In genomic region chr6:140394141-140394540, GRCh38 we compare ENCODE assay signal across 27 cellular contexts.
"Had no signal": no experiment of that assay in that cellular context is flagged by ENCODE, and none has a peak within 500 bp of the region (broad histone marks: within the 10 kb centered on the region; RNA-seq: fewer than 3 reads in every experiment).

No MANE protein-coding gene starts in this region.

- ATAC-seq: activated CD4-positive, alpha-beta T cell treated with anti-CD3 and anti-CD28 coated beads for 36 hours; activated CD8-positive, alpha-beta memory T cell treated with anti-CD3 and anti-CD28 coated beads, Interleukin-2, amount 10 ng/mL, durations not matched to agents 7 days and 5 days; activated CD8-positive, alpha-beta T cell treated with anti-CD3 and anti-CD28 coated beads, Interleukin-2, amount 10 ng/mL, durations not matched to agents 7 days and 5 days; activated naive CD8-positive, alpha-beta T cell treated with anti-CD3 and anti-CD28 coated beads, Interleukin-2, amount 50 U/mL, for 24 hours; left cardiac atrium; left ventricle myocardium superior; mucosa of descending colon; natural killer cell treated with Interleukin-12 subunit alpha and Interleukin-12 subunit beta and Interleukin-15 and Interleukin-18, amount 100 ng/mL, for 72 hours; stimulated activated effector memory CD8-positive, alpha-beta T cell treated with anti-CD3 and anti-CD28 coated beads, Interleukin-12 subunit alpha, Interleukin-12 subunit beta, amount 100 ng/mL, for 72 hours; stimulated activated naive CD8-positive, alpha-beta T cell treated with anti-CD3 and anti-CD28 coated beads, Interleukin-15, amount 100 ng/mL, for 72 hours had no signal

- H3K4me1 Mint-ChIP-seq: activated B cell treated with CpG ODN at 0.5 μM for 24 hours; activated CD4-positive, alpha-beta T cell treated with anti-CD3 and anti-CD28 coated beads for 36 hours; activated CD8-positive, alpha-beta memory T cell treated with anti-CD3 and anti-CD28 coated beads, Interleukin-2, amount 10 ng/mL, durations not matched to agents 7 days and 5 days; activated naive CD4-positive, alpha-beta T cell treated with anti-CD3 and anti-CD28 coated beads, Interleukin-2, amount 50 U/mL, for 24 hours; activated naive CD8-positive, alpha-beta T cell treated with anti-CD3 and anti-CD28 coated beads, Interleukin-2, amount 50 U/mL, for 24 hours; central memory CD8-positive, alpha-beta T cell; stimulated activated effector memory CD8-positive, alpha-beta T cell treated with anti-CD3 and anti-CD28 coated beads, Interleukin-12 subunit alpha, Interleukin-12 subunit beta, amount 100 ng/mL, for 72 hours; stimulated activated naive CD8-positive, alpha-beta T cell treated with anti-CD3 and anti-CD28 coated beads, Interleukin-15, amount 100 ng/mL, for 72 hours had no signal

- H3K27ac Mint-ChIP-seq: activated B cell treated with CpG ODN at 0.5 μM for 24 hours; activated CD4-positive, alpha-beta T cell treated with anti-CD3 and anti-CD28 coated beads for 36 hours; activated CD8-positive, alpha-beta memory T cell treated with anti-CD3 and anti-CD28 coated beads, Interleukin-2, amount 10 ng/mL, durations not matched to agents 7 days and 5 days; activated CD8-positive, alpha-beta T cell treated with anti-CD3 and anti-CD28 coated beads, Interleukin-2, amount 10 ng/mL, durations not matched to agents 7 days and 5 days; activated naive CD4-positive, alpha-beta T cell treated with anti-CD3 and anti-CD28 coated beads, Interleukin-2, amount 50 U/mL, for 24 hours; activated naive CD8-positive, alpha-beta T cell treated with anti-CD3 and anti-CD28 coated beads, Interleukin-2, amount 50 U/mL, for 24 hours; activated T-helper 2 cell treated with anti-CD3 and anti-CD28 coated beads, Interferon-gamma antibody, Interleukin-2, Interleukin-4, amounts not matched to agents 10 μg/mL and 5 μg/mL and 100 μg/mL, durations not matched to agents 14 hours and 24 hours and 36 hours; natural killer cell treated with Interleukin-12 subunit alpha and Interleukin-12 subunit beta and Interleukin-15 and Interleukin-18, amount 100 ng/mL, for 72 hours; stimulated activated effector memory CD8-positive, alpha-beta T cell treated with anti-CD3 and anti-CD28 coated beads, Interleukin-12 subunit alpha, Interleukin-12 subunit beta, amount 100 ng/mL, for 72 hours; stimulated activated naive CD8-positive, alpha-beta T cell treated with anti-CD3 and anti-CD28 coated beads, Interleukin-15, amount 100 ng/mL, for 72 hours had no signal

- H3K36me3 ChIP-seq: right lobe of liver, upper lobe of left lung, vagina had no signal

- FAIRE-seq: bronchial epithelial cell had no signal

- H3K4me3 ChIP-seq: mucosa of descending colon, right lobe of liver, skin epidermis, upper lobe of left lung, vagina had no signal

- H3K4me3 Mint-ChIP-seq: activated B cell treated with CpG ODN at 0.5 μM for 24 hours; activated CD4-positive, alpha-beta T cell treated with anti-CD3 and anti-CD28 coated beads for 36 hours; activated CD8-positive, alpha-beta memory T cell treated with anti-CD3 and anti-CD28 coated beads, Interleukin-2, amount 10 ng/mL, durations not matched to agents 7 days and 5 days; activated CD8-positive, alpha-beta T cell treated with anti-CD3 and anti-CD28 coated beads, Interleukin-2, amount 10 ng/mL, durations not matched to agents 7 days and 5 days; activated naive CD4-positive, alpha-beta T cell treated with anti-CD3 and anti-CD28 coated beads, Interleukin-2, amount 50 U/mL, for 24 hours; activated naive CD8-positive, alpha-beta T cell treated with anti-CD3 and anti-CD28 coated beads, Interleukin-2, amount 50 U/mL, for 24 hours; central memory CD8-positive, alpha-beta T cell; natural killer cell treated with Interleukin-12 subunit alpha and Interleukin-12 subunit beta and Interleukin-15 and Interleukin-18, amount 100 ng/mL, for 72 hours; stimulated activated effector memory CD8-positive, alpha-beta T cell treated with anti-CD3 and anti-CD28 coated beads, Interleukin-12 subunit alpha, Interleukin-12 subunit beta, amount 100 ng/mL, for 72 hours; stimulated activated naive CD8-positive, alpha-beta T cell treated with anti-CD3 and anti-CD28 coated beads, Interleukin-15, amount 100 ng/mL, for 72 hours had no signal

- H3K27me3 ChIP-seq: right lobe of liver, upper lobe of left lung, vagina had no signal

- H3K9me3 Mint-ChIP-seq: activated B cell treated with CpG ODN at 0.5 μM for 24 hours; activated naive CD4-positive, alpha-beta T cell treated with anti-CD3 and anti-CD28 coated beads, Interleukin-2, amount 50 U/mL, for 24 hours; activated naive CD8-positive, alpha-beta T cell treated with anti-CD3 and anti-CD28 coated beads, Interleukin-2, amount 50 U/mL, for 24 hours; activated T-helper 2 cell treated with anti-CD3 and anti-CD28 coated beads, Interferon-gamma antibody, Interleukin-2, Interleukin-4, amounts not matched to agents 10 μg/mL and 5 μg/mL and 100 μg/mL, durations not matched to agents 14 hours and 24 hours and 36 hours; central memory CD8-positive, alpha-beta T cell; natural killer cell treated with Interleukin-12 subunit alpha and Interleukin-12 subunit beta and Interleukin-15 and Interleukin-18, amount 100 ng/mL, for 72 hours; stimulated activated effector memory CD8-positive, alpha-beta T cell treated with anti-CD3 and anti-CD28 coated beads, Interleukin-12 subunit alpha, Interleukin-12 subunit beta, amount 100 ng/mL, for 72 hours; stimulated activated naive CD8-positive, alpha-beta T cell treated with anti-CD3 and anti-CD28 coated beads, Interleukin-15, amount 100 ng/mL, for 72 hours had no signal

- H3K36me3 Mint-ChIP-seq: activated CD8-positive, alpha-beta memory T cell treated with anti-CD3 and anti-CD28 coated beads, Interleukin-2, amount 10 ng/mL, durations not matched to agents 7 days and 5 days; activated naive CD4-positive, alpha-beta T cell treated with anti-CD3 and anti-CD28 coated beads, Interleukin-2, amount 50 U/mL, for 24 hours; natural killer cell treated with Interleukin-12 subunit alpha and Interleukin-12 subunit beta and Interleukin-15 and Interleukin-18, amount 100 ng/mL, for 72 hours; stimulated activated effector memory CD8-positive, alpha-beta T cell treated with anti-CD3 and anti-CD28 coated beads, Interleukin-12 subunit alpha, Interleukin-12 subunit beta, amount 100 ng/mL, for 72 hours had no signal

- H3K27me3 Mint-ChIP-seq: activated B cell treated with CpG ODN at 0.5 μM for 24 hours; central memory CD8-positive, alpha-beta T cell; natural killer cell treated with Interleukin-12 subunit alpha and Interleukin-12 subunit beta and Interleukin-15 and Interleukin-18, amount 100 ng/mL, for 72 hours; stimulated activated naive CD8-positive, alpha-beta T cell treated with anti-CD3 and anti-CD28 coated beads, Interleukin-15, amount 100 ng/mL, for 72 hours had no signal

- H3K27ac ChIP-seq: right lobe of liver, skin epidermis, upper lobe of left lung, vagina had no signal

- H3K9me3 ChIP-seq: mucosa of descending colon, right lobe of liver, upper lobe of left lung, vagina had no signal

- H3K4me1 ChIP-seq: upper lobe of left lung, vagina had no signal

- DNase-seq: activated B cell treated with CpG ODN at 0.5 μM for 24 hours; activated CD4-positive, alpha-beta T cell treated with anti-CD3 and anti-CD28 coated beads for 36 hours; activated CD8-positive, alpha-beta memory T cell treated with anti-CD3 and anti-CD28 coated beads, Interleukin-2, amount 10 ng/mL, durations not matched to agents 7 days and 5 days; activated CD8-positive, alpha-beta T cell treated with anti-CD3 and anti-CD28 coated beads, Interleukin-2, amount 10 ng/mL, durations not matched to agents 7 days and 5 days; activated naive CD8-positive, alpha-beta T cell treated with anti-CD3 and anti-CD28 coated beads, Interleukin-2, amount 50 U/mL, for 24 hours; activated T-cell treated with anti-CD3 and anti-CD28 coated beads, Interleukin-2, amount 50 U/mL, for 48 hours; effector CD4-positive, alpha-beta T cell; erythroblast; glutamatergic neuron; islet precursor cell; left cardiac atrium; left ventricle myocardium superior; mucosa of descending colon; right lobe of liver; stimulated activated CD4-positive, alpha-beta T cell treated with anti-CD3 and anti-CD28 coated beads, Interleukin-4, amount 100 ng/mL, for 24 hours; stimulated activated naive CD8-positive, alpha-beta T cell treated with anti-CD3 and anti-CD28 coated beads, Interleukin-15, amount 100 ng/mL, for 72 hours; substantia nigra; T-helper 2 cell; upper lobe of left lung had no signal
